ENCODE assay signal across 18 cellular contexts in genomic region chr3:184426691-184427141, GRCh38. TPM values are rescaled to one million over a fixed set of nuclear protein-coding genes. Genes with fewer than 3 reads are reported as not detected.
"Had no signal": no experiment of that assay in that cellular context is flagged by ENCODE, and none has a peak within 500 bp of the region (broad histone marks: within the 10 kb centered on the region; RNA-seq: fewer than 3 reads in every experiment).

No MANE protein-coding gene starts in this region.

- H3K4me3 Mint-ChIP-seq: activated CD4-positive, alpha-beta memory T cell treated with anti-CD3 and anti-CD28 coated beads, Interleukin-2, amount 10 ng/mL, durations not matched to agents 7 days and 5 days; activated CD4-positive, alpha-beta T cell treated with anti-CD3 and anti-CD28 coated beads for 36 hours; activated naive CD8-positive, alpha-beta T cell; nephron progenitor cell; stimulated activated naive CD8-positive, alpha-beta T cell treated with anti-CD3 and anti-CD28 coated beads, Interleukin-15, amount 100 ng/mL, for 72 hours; T-helper 1 cell treated with Interleukin-12 subunit alpha and Interleukin-12 subunit beta and Interleukin-4 antibody, amounts not matched to agents 30 μg/mL and 1 μg/mL, for 36 hours had no signal

- H3K9me3 ChIP-seq: spleen, testis had no signal

- H3K4me3 ChIP-seq: sigmoid colon, spleen, testis had no signal

- H3K27me3 ChIP-seq: sigmoid colon, testis had no signal

- H3K27ac ChIP-seq: epithelial cell of prostate, sigmoid colon, spleen, testis, WERI-Rb-1 had no signal

- H3K36me3 Mint-ChIP-seq: activated naive CD8-positive, alpha-beta T cell had no signal

- H3K27ac Mint-ChIP-seq: activated CD4-positive, alpha-beta memory T cell treated with anti-CD3 and anti-CD28 coated beads, Interleukin-2, amount 10 ng/mL, durations not matched to agents 7 days and 5 days; activated CD4-positive, alpha-beta T cell treated with anti-CD3 and anti-CD28 coated beads for 36 hours; activated naive CD8-positive, alpha-beta T cell; nephron progenitor cell; stimulated activated naive CD8-positive, alpha-beta T cell treated with anti-CD3 and anti-CD28 coated beads, Interleukin-15, amount 100 ng/mL, for 72 hours; T-helper 1 cell treated with Interleukin-12 subunit alpha and Interleukin-12 subunit beta and Interleukin-4 antibody, amounts not matched to agents 30 μg/mL and 1 μg/mL, for 36 hours had no signal

- H3K36me3 ChIP-seq: sigmoid colon, spleen, WERI-Rb-1 had no signal

- H3K4me1 Mint-ChIP-seq: activated CD4-positive, alpha-beta memory T cell treated with anti-CD3 and anti-CD28 coated beads, Interleukin-2, amount 10 ng/mL, durations not matched to agents 7 days and 5 days; activated CD4-positive, alpha-beta T cell treated with anti-CD3 and anti-CD28 coated beads for 36 hours; nephron progenitor cell; stimulated activated naive CD8-positive, alpha-beta T cell treated with anti-CD3 and anti-CD28 coated beads, Interleukin-15, amount 100 ng/mL, for 72 hours had no signal

- DNase-seq: activated CD4-positive, alpha-beta memory T cell treated with anti-CD3 and anti-CD28 coated beads, Interleukin-2, amount 10 ng/mL, durations not matched to agents 7 days and 5 days; activated CD4-positive, alpha-beta T cell treated with anti-CD3 and anti-CD28 coated beads for 36 hours; activated effector memory CD4-positive, alpha-beta T cell treated with anti-CD3 and anti-CD28 coated beads, Interleukin-2, amount 50 U/mL, for 16 hours; activated T-cell treated with anti-CD3 and anti-CD28 coated beads, Interleukin-2, amount 50 U/mL, for 48 hours; amniotic stem cell; hypothalamus; kidney glomerular epithelial cell; nephron progenitor cell; spleen; stimulated activated naive CD8-positive, alpha-beta T cell treated with anti-CD3 and anti-CD28 coated beads, Interleukin-15, amount 100 ng/mL, for 72 hours; testis; WERI-Rb-1 had no signal

- H3K4me1 ChIP-seq: sigmoid colon, spleen, testis had no signal

- ATAC-seq: activated CD4-positive, alpha-beta T cell treated with anti-CD3 and anti-CD28 coated beads for 36 hours; stimulated activated naive CD8-positive, alpha-beta T cell treated with anti-CD3 and anti-CD28 coated beads, Interleukin-15, amount 100 ng/mL, for 72 hours had no signal

- H3K9me3 Mint-ChIP-seq: activated CD4-positive, alpha-beta memory T cell treated with anti-CD3 and anti-CD28 coated beads, Interleukin-2, amount 10 ng/mL, durations not matched to agents 7 days and 5 days; stimulated activated naive CD8-positive, alpha-beta T cell treated with anti-CD3 and anti-CD28 coated beads, Interleukin-15, amount 100 ng/mL, for 72 hours; T-helper 1 cell treated with Interleukin-12 subunit alpha and Interleukin-12 subunit beta and Interleukin-4 antibody, amounts not matched to agents 30 μg/mL and 1 μg/mL, for 36 hours had no signal

RNA-seq across cellular contexts. Expression of gene CHRD, which starts 46.9 kb away (rescaled TPM):
- total RNA-seq: activated CD4-positive, alpha-beta memory T cell treated with anti-CD3 and anti-CD28 coated beads, Interleukin-2, amount 10 ng/mL, durations not matched to agents 7 days and 5 days had no signal

RNA-seq across cellular contexts. Expression of gene THPO, which starts 48.7 kb away (rescaled TPM):
- total RNA-seq: activated CD4-positive, alpha-beta memory T cell treated with anti-CD3 and anti-CD28 coated beads, Interleukin-2, amount 10 ng/mL, durations not matched to agents 7 days and 5 days; activated CD4-positive, alpha-beta T cell treated with anti-CD3 and anti-CD28 coated beads for 36 hours; chondrocyte; glomerular endothelial cell had no signal
